23 cellular contexts compared by ENCODE assay signal in genomic region chr5:135024956-135025729, GRCh38. TPM values are rescaled to one million over a fixed set of nuclear protein-coding genes. Genes with fewer than 3 reads are reported as not detected.
DNase-seq lines count a peak whose midpoint lies in the region; ATAC-seq, FAIRE-seq and TF ChIP-seq lines count a peak whose summit lies in the region.
"Had no signal": no experiment of that assay in that cellular context is flagged by ENCODE, and none has a peak within 500 bp of the region (broad histone marks: within the 10 kb centered on the region; RNA-seq: fewer than 3 reads in every experiment).

No MANE protein-coding gene starts in this region.

- H3K9me3 ChIP-seq in kidney (ENCODE audit: control insufficient read depth in 1 of 2, low read length in 2 of 2) (peaks cover 0 to 7% of the 10 kb centered on the region in 2 donors), vagina (no peaks in the 10 kb centered on the region)
- H3K9me3 ChIP-seq: testis had no signal

- FAIRE-seq in kidney (lab: Jason Lieb, UNC): no peak
- FAIRE-seq: G401.6 had no signal

- H3K36me3 ChIP-seq in kidney (ENCODE audit: control insufficient read depth in 1 of 2, insufficient read depth in 2 of 2, low read length in 2 of 2) (no peaks in the 10 kb centered on the region), vagina (no peaks in the 10 kb centered on the region)
- H3K36me3 ChIP-seq: neural progenitor cell had no signal

- DNase-seq in activated naive CD4-positive, alpha-beta T cell treated with anti-CD3 and anti-CD28 coated beads, Interleukin-2, amount 50 U/mL, for 16 hours: peak; percentile 5
- DNase-seq in activated naive CD4-positive, alpha-beta T cell treated with Interleukin-2 at 50 U/mL for 16 hours: no peak
- DNase-seq in RWPE1 (ENCODE audit: low spot score): peak; percentile 98
- DNase-seq in kidney: peak; percentile 47
- no peak for DNase-seq in vagina (ENCODE audit: extremely low spot score in 2 of 2)
- DNase-seq in NCI-H526 (lab: John Stamatoyannopoulos, UW): no peak
- DNase-seq: activated CD4-positive, alpha-beta T cell treated with anti-CD3 and anti-CD28 coated beads for 48 hours; CD8-positive, alpha-beta T cell; central memory CD4-positive, alpha-beta T cell; effector memory CD4-positive, alpha-beta T cell; NCI-H1092; NCI-H2171; stimulated activated CD4-positive, alpha-beta T cell treated with anti-CD3 and anti-CD28 coated beads, Interleukin-2, amount 100 ng/mL, for 24 hours; T-helper 9 cell; testis had no signal

- H3K27me3 ChIP-seq in vagina: peaks cover 8% of the 10 kb centered on the region
- H3K27me3 ChIP-seq: testis had no signal

- CTCF ChIA-PET in RWPE1 (lab: Yijun Ruan, JAX): interaction anchor here (0.6 to 1.5 kb wide), 6 partner anchors 13 to 266 kb away, joined by 3 to 8 read pairs (median 4); partner anchors contain the start of gene DDX46

- intact Hi-C loops in kidney (cut with DNase I) (no loop called here), vagina (cut with DNase I) (loop anchor here (10.0 kb wide), 1 partner anchor 740 kb away; no protein-coding TSS in a partner anchor)

- peaks cover 4 to 5% of the 10 kb centered on the region in 2 donors for H3K4me1 ChIP-seq in kidney (ENCODE audit: control insufficient read depth in 1 of 2, insufficient read depth in 1 of 2, low read depth in 1 of 2, low read length in 2 of 2)
- H3K4me1 ChIP-seq in vagina: peaks cover 10% of the 10 kb centered on the region
- H3K4me1 ChIP-seq: testis had no signal

- TF ChIP-seq POLR2A in vagina (IDR thresholded peaks at IDR 0.05): no peak

- TF ChIP-seq CTCF in RWPE1 (conservative IDR thresholded peaks at IDR 0.05; ENCODE audit: low read depth) (no peak), kidney (IDR thresholded peaks at IDR 0.05; ENCODE audit: borderline replicate concordance, extremely low read depth, insufficient read depth) (no peak), vagina (IDR thresholded peaks at IDR 0.05) (no peak)

- H3K4me3 ChIP-seq in kidney (ENCODE audit: low read length in 2 of 2) (no peak overlapping the region), vagina (no peak overlapping the region)
- H3K4me3 ChIP-seq: neural progenitor cell, testis had no signal

- ATAC-seq in GM18870 (IDR thresholded peaks at IDR 0.05; ENCODE audit: unreplicated experiment) (no peak), HG02642 (IDR thresholded peaks at IDR 0.05; ENCODE audit: poor library complexity, unreplicated experiment) (no peak)
- ATAC-seq: activated naive CD4-positive, alpha-beta T cell treated with anti-CD3 and anti-CD28 coated beads, Interleukin-2, amount 50 U/mL, for 72 hours; CD8-positive, alpha-beta T cell had no signal

- peak overlapping the region; percentile 88 for H3K27ac ChIP-seq in RWPE1
- H3K27ac ChIP-seq in kidney (ENCODE audit: low read depth in 2 of 2, low read length in 2 of 2): no peak overlapping the region
- H3K27ac ChIP-seq in vagina: peak overlapping the region; percentile 95
- H3K27ac ChIP-seq: neural progenitor cell, testis had no signal

- POLR2A ChIA-PET in RWPE1 (lab: Yijun Ruan, JAX; ENCODE audit: low non-redundant PET): no interaction called here

- H3K9ac ChIP-seq in kidney (ENCODE audit: low read length in 2 of 2): no peak overlapping the region
- H3K9ac ChIP-seq: neural progenitor cell had no signal

RNA-seq across cellular contexts. Expression of gene PITX1, which starts 8.9 kb away (rescaled TPM):
- not detected for total RNA-seq in kidney
- not detected for polyA plus RNA-seq in kidney (ENCODE audit: insufficient read depth, low read depth, low replicate concordance)
- 141 TPM for total RNA-seq in vagina
- total RNA-seq: CD8-positive, alpha-beta T cell; lung microvascular endothelial cell had no signal

RNA-seq across cellular contexts. Expression of gene CATSPER3, which starts 57.4 kb away (rescaled TPM):
- 1.4 TPM for total RNA-seq in kidney
- polyA plus RNA-seq in kidney (ENCODE audit: insufficient read depth, low read depth, low replicate concordance): 1.4 TPM
- total RNA-seq in vagina: not detected
- total RNA-seq: H4, SK-MEL-5 had no signal

Comparison
In these comparisons a context has a peak if more than half of its experiments do, and no peak if none do; other contexts are left out.
1. DNase-seq: peak in activated naive CD4-positive, alpha-beta T cell treated with anti-CD3 and anti-CD28 coated beads, Interleukin-2, amount 50 U/mL, for 16 hours (single experiment), RWPE1 (single experiment) and kidney (single experiment); none in activated naive CD4-positive, alpha-beta T cell treated with Interleukin-2 at 50 U/mL for 16 hours (single experiment), vagina (0 of 2) and NCI-H526 (0 of 2).
2. H3K27ac ChIP-seq: peak in RWPE1 (single experiment) and vagina (single experiment); none in kidney (0 of 2).
3. RNA of gene PITX1, which starts 8.9 kb away (total RNA-seq): 141 TPM in vagina (single experiment); not detected in kidney (single experiment); every median in the first group is over 100 times any median in the second.